Comparison of ENCODE assay signal across 33 cellular contexts in genomic region chr18:49279487-49279886, GRCh38.
"Had no signal": no experiment of that assay in that cellular context is flagged by ENCODE, and none has a peak within 500 bp of the region (broad histone marks: within the 10 kb centered on the region; RNA-seq: fewer than 3 reads in every experiment).

No MANE protein-coding gene starts in this region.

- H3K4me1 Mint-ChIP-seq: activated B cell treated with CpG ODN at 0.5 μM for 24 hours; activated CD4-positive, alpha-beta T cell treated with anti-CD3 and anti-CD28 coated beads, Interleukin-2, amount 10 ng/mL, durations not matched to agents 24 days and 14 days; activated naive CD8-positive, alpha-beta T cell treated with anti-CD3 and anti-CD28 coated beads for 36 hours; activated T-helper 17 cell treated with anti-CD3 and anti-CD28 coated beads, Interleukin-2, amount 50 U/mL, for 72 hours had no signal

- DNase-seq: activated B cell treated with CpG ODN at 0.5 μM for 24 hours; activated CD4-positive, alpha-beta memory T cell treated with anti-CD3 and anti-CD28 coated beads for 36 hours; activated CD4-positive, alpha-beta T cell treated with anti-CD3 and anti-CD28 coated beads for 4 hours; activated CD4-positive, alpha-beta T cell treated with anti-CD3 and anti-CD28 coated beads, Interleukin-2, amount 10 ng/mL, durations not matched to agents 24 days and 14 days; activated CD4-positive, alpha-beta T cell treated with anti-CD3 and anti-CD28 coated beads, Interleukin-2, amount 50 U/mL, for 1 hour; activated CD4-positive, alpha-beta T cell treated with anti-CD3 and anti-CD28 coated beads, Interleukin-2, amount 50 U/mL, for 4 hours; activated CD4-positive, CD25-positive, alpha-beta regulatory T cell treated with anti-CD3 and anti-CD28 coated beads, Interleukin-2, amount 50 U/mL, for 72 hours; activated CD8-positive, alpha-beta memory T cell treated with anti-CD3 and anti-CD28 coated beads, Interleukin-2, amount 50 U/mL, for 4 hours; activated CD8-positive, alpha-beta T cell treated with anti-CD3 and anti-CD28 coated beads for 36 hours; activated effector memory CD4-positive, alpha-beta T cell treated with anti-CD3 and anti-CD28 coated beads, Interleukin-2, amount 50 U/mL, for 16 hours; activated gamma-delta T cell treated with Interleukin-2 at 50 U/mL for 16 hours; activated naive CD4-positive, alpha-beta T cell; activated naive CD4-positive, alpha-beta T cell treated with anti-CD3 and anti-CD28 coated beads for 36 hours; activated naive CD4-positive, alpha-beta T cell treated with anti-CD3 and anti-CD28 coated beads, Interleukin-2, amount 50 U/mL, for 16 hours; activated naive CD8-positive, alpha-beta T cell treated with anti-CD3 and anti-CD28 coated beads for 36 hours; activated T-cell treated with anti-CD3 and anti-CD28 coated beads for 4 hours; activated T-cell treated with anti-CD3 and anti-CD28 coated beads, Interleukin-2, amount 50 U/mL, for 1 hour; activated T-cell treated with anti-CD3 and anti-CD28 coated beads, Interleukin-2, amount 50 U/mL, for 4 hours; activated T-cell treated with anti-CD3 and anti-CD28 coated beads, Interleukin-2, amount 50 U/mL, for 72 hours; adrenal gland; amniotic stem cell; aorta; body of pancreas; brain microvascular endothelial cell; central memory CD4-positive, alpha-beta T cell; T-helper 1 cell; T-helper 2 cell; T-helper 9 cell had no signal

- H3K27ac Mint-ChIP-seq: activated B cell treated with CpG ODN at 0.5 μM for 24 hours; activated CD4-positive, alpha-beta memory T cell treated with anti-CD3 and anti-CD28 coated beads for 36 hours; activated CD4-positive, alpha-beta T cell treated with anti-CD3 and anti-CD28 coated beads, Interleukin-2, amount 10 ng/mL, durations not matched to agents 24 days and 14 days; activated CD8-positive, alpha-beta T cell treated with anti-CD3 and anti-CD28 coated beads for 36 hours; activated naive CD4-positive, alpha-beta T cell treated with anti-CD3 and anti-CD28 coated beads for 36 hours; activated naive CD4-positive, alpha-beta T cell treated with anti-CD3 and anti-CD28 coated beads, Interleukin-2, amount 50 U/mL, for 72 hours; activated naive CD8-positive, alpha-beta T cell treated with anti-CD3 and anti-CD28 coated beads for 36 hours; activated T-cell treated with anti-CD3 and anti-CD28 coated beads, Interleukin-2, amount 50 U/mL, for 72 hours; activated T-helper 1 cell treated with anti-CD3 and anti-CD28 coated beads, Interleukin-12 subunit alpha, Interleukin-12 subunit beta, Interleukin-2, Interleukin-4 antibody, amounts not matched to agents 30 ng/mL and 10 ng/mL and 1 ng/mL, durations not matched to agents 14 hours and 24 hours and 36 hours; activated T-helper 17 cell treated with anti-CD3 and anti-CD28 coated beads, Interleukin-2, amount 50 U/mL, for 72 hours; T-helper 1 cell treated with Interleukin-12 subunit alpha and Interleukin-12 subunit beta and Interleukin-4 antibody, amounts not matched to agents 30 μg/mL and 1 μg/mL, for 36 hours; T-helper 2 cell treated with Interferon-gamma antibody and Interleukin-4, amounts not matched to agents 5 μg/mL and 100 μg/mL, for 36 hours had no signal

- ATAC-seq: activated CD8-positive, alpha-beta T cell treated with anti-CD3 and anti-CD28 coated beads for 36 hours; activated naive CD4-positive, alpha-beta T cell treated with anti-CD3 and anti-CD28 coated beads, Interleukin-2, amount 50 U/mL, for 72 hours; activated T-cell treated with anti-CD3 and anti-CD28 coated beads, Interleukin-2, amount 50 U/mL, for 4 hours; activated T-cell treated with anti-CD3 and anti-CD28 coated beads, Interleukin-2, amount 50 U/mL, for 72 hours; activated T-helper 17 cell treated with anti-CD3 and anti-CD28 coated beads, Interleukin-2, amount 50 U/mL, for 72 hours; body of pancreas had no signal

- H3K4me3 Mint-ChIP-seq: activated B cell treated with CpG ODN at 0.5 μM for 24 hours; activated CD4-positive, alpha-beta memory T cell treated with anti-CD3 and anti-CD28 coated beads for 36 hours; activated CD4-positive, alpha-beta T cell treated with anti-CD3 and anti-CD28 coated beads, Interleukin-2, amount 10 ng/mL, durations not matched to agents 24 days and 14 days; activated CD8-positive, alpha-beta T cell treated with anti-CD3 and anti-CD28 coated beads for 36 hours; activated naive CD4-positive, alpha-beta T cell treated with anti-CD3 and anti-CD28 coated beads for 36 hours; activated naive CD8-positive, alpha-beta T cell treated with anti-CD3 and anti-CD28 coated beads for 36 hours; activated T-cell treated with anti-CD3 and anti-CD28 coated beads, Interleukin-2, amount 50 U/mL, for 4 hours; activated T-cell treated with anti-CD3 and anti-CD28 coated beads, Interleukin-2, amount 50 U/mL, for 72 hours; activated T-helper 1 cell treated with anti-CD3 and anti-CD28 coated beads, Interleukin-12 subunit alpha, Interleukin-12 subunit beta, Interleukin-2, Interleukin-4 antibody, amounts not matched to agents 30 ng/mL and 10 ng/mL and 1 ng/mL, durations not matched to agents 14 hours and 24 hours and 36 hours; activated T-helper 17 cell treated with anti-CD3 and anti-CD28 coated beads, Interleukin-2, amount 50 U/mL, for 72 hours; T-helper 1 cell treated with Interleukin-12 subunit alpha and Interleukin-12 subunit beta and Interleukin-4 antibody, amounts not matched to agents 30 μg/mL and 1 μg/mL, for 36 hours; T-helper 2 cell treated with Interferon-gamma antibody and Interleukin-4, amounts not matched to agents 5 μg/mL and 100 μg/mL, for 36 hours had no signal

- H3K27me3 Mint-ChIP-seq: activated B cell treated with CpG ODN at 0.5 μM for 24 hours; activated CD4-positive, alpha-beta memory T cell treated with anti-CD3 and anti-CD28 coated beads for 36 hours; activated CD4-positive, alpha-beta T cell treated with anti-CD3 and anti-CD28 coated beads, Interleukin-2, amount 10 ng/mL, durations not matched to agents 24 days and 14 days; activated CD8-positive, alpha-beta T cell treated with anti-CD3 and anti-CD28 coated beads for 36 hours; activated naive CD8-positive, alpha-beta T cell treated with anti-CD3 and anti-CD28 coated beads for 36 hours; activated T-helper 17 cell treated with anti-CD3 and anti-CD28 coated beads, Interleukin-2, amount 50 U/mL, for 72 hours had no signal

- H3K9me3 Mint-ChIP-seq: activated naive CD4-positive, alpha-beta T cell treated with anti-CD3 and anti-CD28 coated beads for 36 hours; activated T-cell treated with anti-CD3 and anti-CD28 coated beads, Interleukin-2, amount 50 U/mL, for 4 hours; activated T-helper 1 cell treated with anti-CD3 and anti-CD28 coated beads, Interleukin-12 subunit alpha, Interleukin-12 subunit beta, Interleukin-2, Interleukin-4 antibody, amounts not matched to agents 30 ng/mL and 10 ng/mL and 1 ng/mL, durations not matched to agents 14 hours and 24 hours and 36 hours; activated T-helper 17 cell treated with anti-CD3 and anti-CD28 coated beads, Interleukin-2, amount 50 U/mL, for 72 hours; T-helper 1 cell treated with Interleukin-12 subunit alpha and Interleukin-12 subunit beta and Interleukin-4 antibody, amounts not matched to agents 30 μg/mL and 1 μg/mL, for 36 hours; T-helper 2 cell treated with Interferon-gamma antibody and Interleukin-4, amounts not matched to agents 5 μg/mL and 100 μg/mL, for 36 hours had no signal
